ENCODE assay signal across 14 cellular contexts in the genomic region with DNA sequence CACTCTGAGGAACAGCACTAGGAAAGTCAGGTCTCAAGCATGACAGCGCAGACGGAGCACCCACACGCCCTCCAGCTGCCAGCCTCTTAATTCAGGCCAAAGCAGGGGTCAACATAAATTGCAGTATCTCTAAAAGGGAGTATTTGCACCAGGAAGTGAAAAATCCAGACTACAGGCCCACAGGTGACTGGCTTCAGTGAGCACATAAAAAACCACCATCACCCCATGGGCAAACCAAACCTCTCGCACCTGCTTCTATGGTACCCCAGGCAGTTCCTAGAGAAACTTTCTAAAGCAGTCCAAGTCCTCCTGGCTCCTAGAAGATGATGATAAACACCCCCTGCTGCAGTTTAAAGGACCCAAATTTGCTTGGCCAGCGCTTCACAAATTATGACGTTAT.
DNase-seq lines count a peak whose midpoint lies in the region; ATAC-seq and TF ChIP-seq lines count a peak whose summit lies in the region.
"Had no signal": no experiment of that assay in that cellular context is flagged by ENCODE, and none has a peak within 500 bp of the region (broad histone marks: within the 10 kb centered on the region; RNA-seq: fewer than 3 reads in every experiment).

No MANE protein-coding gene starts in this region.

- H3K4me2 ChIP-seq in SK-N-SH, result no peak overlapping the region
- H3K4me2 ChIP-seq: GM23338 had no signal

- POLR2A ChIA-PET in SK-N-SH (lab: Yijun Ruan, JAX), result no interaction called here

- TF ChIP-seq RAD21 in SK-N-SH (IDR thresholded peaks at IDR 0.05; ENCODE audit: low read length), result no peak

- peak overlapping the region; percentile 29 for H3K27ac Mint-ChIP-seq in progenitor cell of endocrine pancreas
- H3K27ac Mint-ChIP-seq: CD4-positive, CD25-positive, alpha-beta regulatory T cell had no signal

- ATAC-seq in SK-N-SH treated with all-trans-retinoic acid at 6 μM for 48 hours (no peak), GM19395 (IDR thresholded peaks at IDR 0.05; ENCODE audit: unreplicated experiment) (no peak), GM19023 (IDR thresholded peaks at IDR 0.05; ENCODE audit: unreplicated experiment) (no peak)

- H3K27ac ChIP-seq in SK-N-SH (ENCODE audit: low read depth in 2 of 2, low read length in 1 of 2), result peak overlapping the region in 1 of 2 experiments; percentile 34; a peak in 1 of 4 replicates
- H3K27ac ChIP-seq: 22Rv1 had no signal

- no peak overlapping the region for H3K4me3 ChIP-seq in SK-N-SH (ENCODE audit: low read depth in 2 of 2, low read length in 1 of 2)
- H3K4me3 ChIP-seq: GM23338 had no signal

- H3K9me2 ChIP-seq in SK-N-SH, result no peaks in the 10 kb centered on the region

- peaks cover 0 to 22% of the 10 kb centered on the region in 2 experiments; a peak in 1 of 4 replicates for H3K4me1 ChIP-seq in SK-N-SH (ENCODE audit: control insufficient read depth in 1 of 2, insufficient read depth in 2 of 2, low read depth in 1 of 2, low read length in 1 of 2)

- TF ChIP-seq CTCF in SK-N-SH (IDR thresholded peaks at IDR 0.05) (no peak), progenitor cell of endocrine pancreas (IDR thresholded peaks at IDR 0.05; ENCODE audit: unreplicated experiment) (no peak)

- H3K9ac ChIP-seq in SK-N-SH, result no peak overlapping the region

- no peak overlapping the region for H3K4me3 Mint-ChIP-seq in progenitor cell of endocrine pancreas (ENCODE audit: low read depth)
- H3K4me3 Mint-ChIP-seq: CD4-positive, CD25-positive, alpha-beta regulatory T cell; GM23338 had no signal

- H3F3A ChIP-seq in SK-N-SH (replicated peaks; ENCODE audit: insufficient read depth), result no peaks in the 10 kb centered on the region

- H3K27me3 ChIP-seq in SK-N-SH (ENCODE audit: insufficient read depth), result no peaks in the 10 kb centered on the region

- WGBS in SK-N-SH (ENCODE audit: low lambda C conversion rate), result 61% methylated on average over 6 of the region's 6 CpGs

- H3K9me3 Mint-ChIP-seq in progenitor cell of endocrine pancreas (ENCODE audit: low read depth), result peaks cover 12% of the 10 kb centered on the region

- no peaks in the 10 kb centered on the region for H3K9me3 ChIP-seq in SK-N-SH

- no peaks in the 10 kb centered on the region for H3K4me1 Mint-ChIP-seq in progenitor cell of endocrine pancreas (ENCODE audit: low read depth)
- H3K4me1 Mint-ChIP-seq: CD4-positive, CD25-positive, alpha-beta regulatory T cell had no signal

- no peak for TF ChIP-seq EP300 in SK-N-SH (IDR thresholded peaks at IDR 0.05; ENCODE audit: borderline replicate concordance in 1 of 2, low read depth in 1 of 2, low read length in 1 of 2)

- CTCF ChIA-PET in SK-N-SH (lab: Yijun Ruan, JAX), result interaction anchor here (1.2 kb wide), 1 partner anchor 11 kb away, joined by 3 read pairs; no protein-coding TSS in a partner anchor

- H3K36me3 ChIP-seq in SK-N-SH (replicated peaks in 1 of 2; ENCODE audit: control insufficient read depth in 1 of 2, insufficient read depth in 2 of 2, low read length in 1 of 2), result no peaks in the 10 kb centered on the region

- DNase-seq in SK-N-SH (peak; percentile 48), RPMI8226 (peak; percentile 58), progenitor cell of endocrine pancreas (ENCODE audit: low spot score, unreplicated experiment) (no peak)
- no peak for DNase-seq in stimulated activated CD4-positive, alpha-beta T cell treated with anti-CD3 and anti-CD28 coated beads, Interleukin-12 subunit alpha, Interleukin-12 subunit beta, amount 100 ng/mL, for 4 hours
- DNase-seq: CD4-positive, CD25-positive, alpha-beta regulatory T cell; DMS53; GF-D8; H7 had no signal

- no peaks in the 10 kb centered on the region for H4K20me1 ChIP-seq in SK-N-SH (ENCODE audit: insufficient read depth)

- H3K36me3 Mint-ChIP-seq in progenitor cell of endocrine pancreas (ENCODE audit: insufficient read depth), result peaks cover 27% of the 10 kb centered on the region
- H3K36me3 Mint-ChIP-seq: CD4-positive, CD25-positive, alpha-beta regulatory T cell; IgD-negative memory B cell had no signal

- no peaks in the 10 kb centered on the region for H3K79me2 ChIP-seq in SK-N-SH (ENCODE audit: insufficient read depth)

- H3K27me3 Mint-ChIP-seq in progenitor cell of endocrine pancreas, result no peaks in the 10 kb centered on the region
- H3K27me3 Mint-ChIP-seq: IgD-negative memory B cell had no signal

- no peak overlapping the region for H2AFZ ChIP-seq in SK-N-SH (ENCODE audit: low read depth)
- H2AFZ ChIP-seq: GM23338 had no signal

TF ChIP-seq in SK-N-SH, 30 proteins besides CTCF, POLR2A, EP300 and RAD21:
- TF ChIP-seq CHD2 (IDR thresholded peaks at IDR 0.05; ENCODE audit: low read length, partially characterized antibody), result no peak
- no peak for TF ChIP-seq NFIC (IDR thresholded peaks at IDR 0.05; ENCODE audit: borderline replicate concordance)

TF ChIP-seq in SK-N-SH treated with all-trans-retinoic acid at 6 μM for 48 hours, 23 proteins besides CTCF, POLR2A, EP300 and RAD21 (continues in another document):
- TF ChIP-seq CREB5 (CRISPR knock-in tag; IDR thresholded peaks at IDR 0.05; ENCODE audit: low read depth) (no peak), PPARA (CRISPR knock-in tag; IDR thresholded peaks at IDR 0.05; ENCODE audit: borderline replicate concordance) (no peak), TOX (CRISPR knock-in tag; IDR thresholded peaks at IDR 0.05; ENCODE audit: borderline replicate concordance) (no peak), ZNF8 (CRISPR knock-in tag; IDR thresholded peaks at IDR 0.05) (no peak), ARNTL (CRISPR knock-in tag; IDR thresholded peaks at IDR 0.05; ENCODE audit: borderline replicate concordance, low read depth) (no peak), SNAI2 (CRISPR knock-in tag; IDR thresholded peaks at IDR 0.05) (no peak), CSDC2 (CRISPR knock-in tag; IDR thresholded peaks at IDR 0.05) (no peak)
- TF ChIP-seq, protein P1, sequence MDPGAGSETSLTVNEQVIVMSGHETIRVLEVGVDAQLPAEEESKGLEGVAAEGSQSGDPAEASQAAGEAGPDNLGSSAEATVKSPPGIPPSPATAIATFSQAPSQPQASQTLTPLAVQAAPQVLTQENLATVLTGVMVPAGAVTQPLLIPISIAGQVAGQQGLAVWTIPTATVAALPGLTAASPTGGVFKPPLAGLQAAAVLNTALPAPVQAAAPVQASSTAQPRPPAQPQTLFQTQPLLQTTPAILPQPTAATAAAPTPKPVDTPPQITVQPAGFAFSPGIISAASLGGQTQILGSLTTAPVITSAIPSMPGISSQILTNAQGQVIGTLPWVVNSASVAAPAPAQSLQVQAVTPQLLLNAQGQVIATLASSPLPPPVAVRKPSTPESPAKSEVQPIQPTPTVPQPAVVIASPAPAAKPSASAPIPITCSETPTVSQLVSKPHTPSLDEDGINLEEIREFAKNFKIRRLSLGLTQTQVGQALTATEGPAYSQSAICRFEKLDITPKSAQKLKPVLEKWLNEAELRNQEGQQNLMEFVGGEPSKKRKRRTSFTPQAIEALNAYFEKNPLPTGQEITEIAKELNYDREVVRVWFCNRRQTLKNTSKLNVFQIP (CRISPR knock-in tag; IDR thresholded peaks at IDR 0.05; ENCODE audit: borderline replicate concordance, low read depth), result no peak
- TF ChIP-seq, protein P2, sequence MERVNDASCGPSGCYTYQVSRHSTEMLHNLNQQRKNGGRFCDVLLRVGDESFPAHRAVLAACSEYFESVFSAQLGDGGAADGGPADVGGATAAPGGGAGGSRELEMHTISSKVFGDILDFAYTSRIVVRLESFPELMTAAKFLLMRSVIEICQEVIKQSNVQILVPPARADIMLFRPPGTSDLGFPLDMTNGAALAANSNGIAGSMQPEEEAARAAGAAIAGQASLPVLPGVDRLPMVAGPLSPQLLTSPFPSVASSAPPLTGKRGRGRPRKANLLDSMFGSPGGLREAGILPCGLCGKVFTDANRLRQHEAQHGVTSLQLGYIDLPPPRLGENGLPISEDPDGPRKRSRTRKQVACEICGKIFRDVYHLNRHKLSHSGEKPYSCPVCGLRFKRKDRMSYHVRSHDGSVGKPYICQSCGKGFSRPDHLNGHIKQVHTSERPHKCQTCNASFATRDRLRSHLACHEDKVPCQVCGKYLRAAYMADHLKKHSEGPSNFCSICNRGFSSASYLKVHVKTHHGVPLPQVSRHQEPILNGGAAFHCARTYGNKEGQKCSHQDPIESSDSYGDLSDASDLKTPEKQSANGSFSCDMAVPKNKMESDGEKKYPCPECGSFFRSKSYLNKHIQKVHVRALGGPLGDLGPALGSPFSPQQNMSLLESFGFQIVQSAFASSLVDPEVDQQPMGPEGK (CRISPR knock-in tag; IDR thresholded peaks at IDR 0.05; ENCODE audit: borderline replicate concordance), result no peak
- TF ChIP-seq, protein P3, sequence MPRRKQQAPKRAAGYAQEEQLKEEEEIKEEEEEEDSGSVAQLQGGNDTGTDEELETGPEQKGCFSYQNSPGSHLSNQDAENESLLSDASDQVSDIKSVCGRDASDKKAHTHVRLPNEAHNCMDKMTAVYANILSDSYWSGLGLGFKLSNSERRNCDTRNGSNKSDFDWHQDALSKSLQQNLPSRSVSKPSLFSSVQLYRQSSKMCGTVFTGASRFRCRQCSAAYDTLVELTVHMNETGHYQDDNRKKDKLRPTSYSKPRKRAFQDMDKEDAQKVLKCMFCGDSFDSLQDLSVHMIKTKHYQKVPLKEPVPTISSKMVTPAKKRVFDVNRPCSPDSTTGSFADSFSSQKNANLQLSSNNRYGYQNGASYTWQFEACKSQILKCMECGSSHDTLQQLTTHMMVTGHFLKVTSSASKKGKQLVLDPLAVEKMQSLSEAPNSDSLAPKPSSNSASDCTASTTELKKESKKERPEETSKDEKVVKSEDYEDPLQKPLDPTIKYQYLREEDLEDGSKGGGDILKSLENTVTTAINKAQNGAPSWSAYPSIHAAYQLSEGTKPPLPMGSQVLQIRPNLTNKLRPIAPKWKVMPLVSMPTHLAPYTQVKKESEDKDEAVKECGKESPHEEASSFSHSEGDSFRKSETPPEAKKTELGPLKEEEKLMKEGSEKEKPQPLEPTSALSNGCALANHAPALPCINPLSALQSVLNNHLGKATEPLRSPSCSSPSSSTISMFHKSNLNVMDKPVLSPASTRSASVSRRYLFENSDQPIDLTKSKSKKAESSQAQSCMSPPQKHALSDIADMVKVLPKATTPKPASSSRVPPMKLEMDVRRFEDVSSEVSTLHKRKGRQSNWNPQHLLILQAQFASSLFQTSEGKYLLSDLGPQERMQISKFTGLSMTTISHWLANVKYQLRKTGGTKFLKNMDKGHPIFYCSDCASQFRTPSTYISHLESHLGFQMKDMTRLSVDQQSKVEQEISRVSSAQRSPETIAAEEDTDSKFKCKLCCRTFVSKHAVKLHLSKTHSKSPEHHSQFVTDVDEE (CRISPR knock-in tag; IDR thresholded peaks at IDR 0.05), result no peak

Comparison
In these comparisons a context has a peak if more than half of its experiments do, and no peak if none do; other contexts are left out.
1. DNase-seq: peak in SK-N-SH (single experiment) and RPMI8226 (single experiment); none in progenitor cell of endocrine pancreas (single experiment) and stimulated activated CD4-positive, alpha-beta T cell treated with anti-CD3 and anti-CD28 coated beads, Interleukin-12 subunit alpha, Interleukin-12 subunit beta, amount 100 ng/mL, for 4 hours (single experiment).